Comparison of ENCODE assay signal across 8 cellular contexts in genomic region chr20:50793575-50794016, GRCh38. TPM values are rescaled to one million over a fixed set of nuclear protein-coding genes. Genes with fewer than 3 reads are reported as not detected.
DNase-seq lines count a peak whose midpoint lies in the region; ATAC-seq and TF ChIP-seq lines count a peak whose summit lies in the region.
"Not testable (repeated sequence)": the region's sequence is repeated elsewhere in the genome, so short reads cannot be mapped to it uniquely, and the experiment has no call there.

No MANE protein-coding gene starts in this region.

- TF ChIP-seq CTCF in LNCAP (IDR thresholded peaks at IDR 0.05) (peak; percentile 47), brain (conservative IDR thresholded peaks at IDR 0.05) (peak; percentile 46 to 67), heart right ventricle (IDR thresholded peaks at IDR 0.05) (peak in 6 of 9 donors; percentile 22 to 44 (median 26)), parathyroid adenoma (IDR thresholded peaks at IDR 0.05) (peak; percentile 9), type B pancreatic cell (conservative IDR thresholded peaks at IDR 0.05) (peak; percentile 73)

- H3K4me3 Mint-ChIP-seq in brain: peak overlapping the region in 4 of 5 experiments; percentile 25 to 73 (median 42)
- peak overlapping the region; percentile 59 for H3K4me3 Mint-ChIP-seq in type B pancreatic cell

- DNase-seq in Daoy (ENCODE audit: low read depth): peak; percentile 30
- DNase-seq in SIG-M5 treated with dmso at 0.1 percent for 504 hours (lab: John Stamatoyannopoulos, UW; ENCODE audit: unreplicated experiment): peak; percentile 84
- peak; percentile 74 for DNase-seq in activated CD8-positive, alpha-beta memory T cell treated with anti-CD3 and anti-CD28 coated beads for 24 hours
- not testable (repeated sequence) for DNase-seq in heart right ventricle; type B pancreatic cell (ENCODE audit: extremely low spot score, unreplicated experiment)

- peaks cover 41% of the 10 kb centered on the region for H3K4me1 Mint-ChIP-seq in brain
- H3K4me1 Mint-ChIP-seq in type B pancreatic cell (ENCODE audit: unreplicated experiment): peaks cover 17% of the 10 kb centered on the region

- H3K9me3 ChIP-seq in heart right ventricle; parathyroid adenoma (ENCODE audit: control insufficient read depth, low read length): not testable (repeated sequence)

- peaks cover 16% of the 10 kb centered on the region for H3K79me2 ChIP-seq in parathyroid adenoma

- H3K27ac Mint-ChIP-seq in brain (peak overlapping the region in 2 of 5 experiments; percentile 31 to 82), type B pancreatic cell (peak overlapping the region; percentile 51)

- intact Hi-C loops in heart right ventricle (cut with DNase I): loop anchor here (2.0 to 10.0 kb wide), 9 partner anchors 121 to 511 kb away; partner anchors contain the start of genes ADNP (in 2 of the 10), DPM1 (in 2 of the 10) and MOCS3 (in 2 of the 10)

- not testable (repeated sequence) for H2AFZ ChIP-seq in parathyroid adenoma

- H3K9me3 Mint-ChIP-seq in brain, type B pancreatic cell: not testable (repeated sequence)

- peaks cover 0 to 19% (median 3%) of the 10 kb centered on the region in 7 donors for H3K27me3 ChIP-seq in heart right ventricle
- not testable (repeated sequence) for H3K27me3 ChIP-seq in parathyroid adenoma (ENCODE audit: control insufficient read depth, insufficient read depth, low read length)

- not testable (repeated sequence) for H3K4me3 ChIP-seq in heart right ventricle; parathyroid adenoma (ENCODE audit: low read depth, low read length)

- H3K4me1 ChIP-seq in heart right ventricle: peaks cover 0 to 40% (median 25%) of the 10 kb centered on the region in 9 donors
- H3K4me1 ChIP-seq in parathyroid adenoma: peaks cover 11% of the 10 kb centered on the region

- not testable (repeated sequence) for ATAC-seq in heart right ventricle

- 70 to 74% methylated on average over 13 of the region's 13 CpGs for WGBS in heart right ventricle, 2 donors

- not testable (repeated sequence) for H3K9ac ChIP-seq in parathyroid adenoma

- H3K27ac ChIP-seq in heart right ventricle, parathyroid adenoma: not testable (repeated sequence)

- not testable (repeated sequence) for H3K4me2 ChIP-seq in parathyroid adenoma (ENCODE audit: low read length)

- not testable (repeated sequence) for H3K27me3 Mint-ChIP-seq in brain, type B pancreatic cell

- H3K36me3 ChIP-seq in heart right ventricle; parathyroid adenoma (ENCODE audit: control insufficient read depth, insufficient read depth, low read length): not testable (repeated sequence)

- not testable (repeated sequence) for H3K36me3 Mint-ChIP-seq in brain, type B pancreatic cell

RNA-seq across cellular contexts. Expression of gene BCAS4, which starts 1.3 kb away (rescaled TPM):
- total RNA-seq in Daoy (2014; rRNA removed; shearing (Covaris generic)): 10.9 and 16.1 TPM in 2 replicates
- polyA plus RNA-seq in brain (ENCODE audit: insufficient read depth, low read depth, low replicate concordance) (9.0 TPM), heart right ventricle (1 to 10 TPM in 1 of 2 donors, under 1 TPM in 1; 0.54 to 2.1 TPM)
- total RNA-seq in heart right ventricle (1 to 10 TPM; 1.3 to 3.6 (median 2.4) TPM), type B pancreatic cell (ENCODE audit: low replicate concordance) (6.3 and 9.3 TPM in 2 replicates)

Comparison
In these comparisons a context has a peak if more than half of its experiments do, and no peak if none do; other contexts are left out.
1. CTCF ChIP-seq: peak in every context shown above with its lines; median percentile 73 in type B pancreatic cell; 56 in brain; 47 in LNCAP; 26 in heart right ventricle; 9 in parathyroid adenoma.